ENCODE assay signal across 8 cellular contexts in genomic region chr4:186104895-186105720, GRCh38. TPM values are rescaled to one million over a fixed set of nuclear protein-coding genes. Genes with fewer than 3 reads are reported as not detected.
DNase-seq lines count a peak whose midpoint lies in the region; ATAC-seq, FAIRE-seq and TF ChIP-seq lines count a peak whose summit lies in the region.

No MANE protein-coding gene starts in this region.

- H3K9me3 ChIP-seq in CD4-positive, CD25-positive, alpha-beta regulatory T cell (ENCODE audit: control insufficient read depth in 2 of 2, low read length in 2 of 2) = no peaks in the 10 kb centered on the region
- H3K9me3 ChIP-seq in kidney (ENCODE audit: control insufficient read depth in 1 of 2, low read length in 2 of 2) = no peaks in the 10 kb centered on the region

- H3K9ac ChIP-seq in kidney (ENCODE audit: low read length in 2 of 2) = peak overlapping the region; percentile 24 to 73

- H3K4me3 Mint-ChIP-seq in CD4-positive, CD25-positive, alpha-beta regulatory T cell = peak overlapping the region; percentile 57 to 94 (median 82)

- peaks cover 0 to 11% (median 8%) of the 10 kb centered on the region in 4 donors for H3K4me1 Mint-ChIP-seq in CD4-positive, CD25-positive, alpha-beta regulatory T cell

- no peak overlapping the region for H3K27ac Mint-ChIP-seq in CD4-positive, CD25-positive, alpha-beta regulatory T cell

- H3K27me3 ChIP-seq in CD4-positive, CD25-positive, alpha-beta regulatory T cell (ENCODE audit: control insufficient read depth, insufficient read depth, low read length) = peaks cover 19% of the 10 kb centered on the region

- peaks cover 11% of the 10 kb centered on the region for H3K4me1 ChIP-seq in CD4-positive, CD25-positive, alpha-beta regulatory T cell (ENCODE audit: control insufficient read depth, insufficient read depth, low read length, poor library complexity, severe bottlenecking)
- H3K4me1 ChIP-seq in kidney (ENCODE audit: control insufficient read depth in 1 of 2, insufficient read depth in 1 of 2, low read depth in 1 of 2, low read length in 2 of 2) = peaks cover 0 to 3% of the 10 kb centered on the region in 2 donors

- no peak overlapping the region for H3K27ac ChIP-seq in CD4-positive, CD25-positive, alpha-beta regulatory T cell (ENCODE audit: insufficient read depth, low read length, poor library complexity, severe bottlenecking)
- no peak overlapping the region for H3K27ac ChIP-seq in kidney (ENCODE audit: low read depth in 2 of 2, low read length in 2 of 2)

- FAIRE-seq in kidney (lab: Jason Lieb, UNC) = no peak

- H3K4me3 ChIP-seq in CD4-positive, CD25-positive, alpha-beta regulatory T cell (ENCODE audit: low read depth, low read length) = no peak overlapping the region
- peak overlapping the region; percentile 53 to 57 for H3K4me3 ChIP-seq in kidney (ENCODE audit: low read length in 2 of 2)

- H3K36me3 Mint-ChIP-seq in CD4-positive, CD25-positive, alpha-beta regulatory T cell = no peaks in the 10 kb centered on the region

- peaks cover 63% of the 10 kb centered on the region for H3K27me3 Mint-ChIP-seq in CD4-positive, CD25-positive, alpha-beta regulatory T cell

- intact Hi-C loops in kidney (cut with DNase I) = no loop called here

- DNase-seq in CD4-positive, CD25-positive, alpha-beta regulatory T cell = no peak
- peak; percentile 50 for DNase-seq in astrocyte of the hippocampus (ENCODE audit: low read depth, low spot score)
- DNase-seq in kidney = peak; percentile 88
- DNase-seq in stimulated activated naive CD8-positive, alpha-beta T cell treated with anti-CD3 and anti-CD28 coated beads, Interleukin-15, Interleukin-2, amounts not matched to agents 100 U/mL and 50 U/mL, for 24 hours = peak; percentile 7
- DNase-seq in NCI-H510A treated with DMSO at 0.1 percent for 48 hours (lab: John Stamatoyannopoulos, UW) = no peak
- DNase-seq in SK-N-DZ (ENCODE audit: low spot score) = no peak

- TF ChIP-seq CTCF in kidney (IDR thresholded peaks at IDR 0.05; ENCODE audit: borderline replicate concordance, extremely low read depth, insufficient read depth) = no peak

- no peaks in the 10 kb centered on the region for H3K9me3 Mint-ChIP-seq in CD4-positive, CD25-positive, alpha-beta regulatory T cell

- peak; percentile 15 to 17 for ATAC-seq in CD4-positive, CD25-positive, alpha-beta regulatory T cell (ENCODE audit: low read depth in 2 of 2)
- peak; percentile 35 for ATAC-seq in GM19395 (IDR thresholded peaks at IDR 0.05; ENCODE audit: unreplicated experiment)
- ATAC-seq in HG03432 (IDR thresholded peaks at IDR 0.05; ENCODE audit: unreplicated experiment) = peak; percentile 41
- ATAC-seq in stimulated activated naive CD8-positive, alpha-beta T cell treated with anti-CD3 and anti-CD28 coated beads, Interleukin-15, Interleukin-2, amounts not matched to agents 100 U/mL and 50 U/mL, for 24 hours = peak; percentile 29

- H3K36me3 ChIP-seq in CD4-positive, CD25-positive, alpha-beta regulatory T cell (ENCODE audit: control insufficient read depth, insufficient read depth, low read length) = no peaks in the 10 kb centered on the region
- H3K36me3 ChIP-seq in kidney (ENCODE audit: control insufficient read depth in 1 of 2, insufficient read depth in 2 of 2, low read length in 2 of 2) = no peaks in the 10 kb centered on the region

RNA-seq across cellular contexts. Expression of gene FAM149A, which starts 0.6 kb away (rescaled TPM):
- 1.1 TPM for total RNA-seq in CD4-positive, CD25-positive, alpha-beta regulatory T cell
- under 1 TPM in 1 of 4 donors, not detected in 3; 0.52 TPM for polyA plus RNA-seq in CD4-positive, CD25-positive, alpha-beta regulatory T cell
- 37.8 TPM for total RNA-seq in kidney
- polyA plus RNA-seq in kidney (ENCODE audit: insufficient read depth, low read depth, low replicate concordance) = 32.4 TPM
- polyA plus RNA-seq in SK-N-DZ (2014; cell fraction: cytosol; rRNA removed) = 0.13 and 0.96 TPM in 2 replicates
- polyA plus RNA-seq in SK-N-DZ (2014; cell fraction: nucleus; rRNA removed) = 0.40 and 1.1 TPM in 2 replicates

RNA-seq across cellular contexts. Expression of gene TLR3, which starts 36.2 kb away (rescaled TPM):
- total RNA-seq in CD4-positive, CD25-positive, alpha-beta regulatory T cell = 0.47 TPM
- polyA plus RNA-seq in CD4-positive, CD25-positive, alpha-beta regulatory T cell = 1 to 10 TPM in 2 of 4 donors, under 1 TPM in 2; 0.20 to 2.5 (median 0.82) TPM
- total RNA-seq in kidney = 22.7 TPM
- 5.1 TPM for polyA plus RNA-seq in kidney (ENCODE audit: insufficient read depth, low read depth, low replicate concordance)
- polyA plus RNA-seq in SK-N-DZ (2014; cell fraction: cytosol; rRNA removed) = not detected in 2 replicates
- polyA plus RNA-seq in SK-N-DZ (2014; cell fraction: nucleus; rRNA removed) = not detected in 2 replicates

Comparison
In these comparisons a context has a peak if more than half of its experiments do, and no peak if none do; other contexts are left out.
1. DNase-seq: peak in astrocyte of the hippocampus (single experiment), kidney (single experiment) and stimulated activated naive CD8-positive, alpha-beta T cell treated with anti-CD3 and anti-CD28 coated beads, Interleukin-15, Interleukin-2, amounts not matched to agents 100 U/mL and 50 U/mL, for 24 hours (single experiment); none in CD4-positive, CD25-positive, alpha-beta regulatory T cell (0 of 3), NCI-H510A treated with DMSO at 0.1 percent for 48 hours (single experiment) and SK-N-DZ (single experiment).
2. RNA of gene FAM149A, which starts 0.6 kb away (total RNA-seq): 37.8 TPM in kidney (single experiment); 1.1 TPM in CD4-positive, CD25-positive, alpha-beta regulatory T cell (single experiment); every median in the first group is over 10 times any median in the second.
3. RNA of gene TLR3, which starts 36.2 kb away (total RNA-seq): 22.7 TPM in kidney (single experiment); 0.47 TPM in CD4-positive, CD25-positive, alpha-beta regulatory T cell (single experiment); every median in the first group is over 10 times any median in the second.
4. Peak in every context shown above with its lines, with median percentiles within 50 percentile points of each other: ATAC-seq.